In genomic region chr1:1304331-1305299, GRCh38 we compare ENCODE assay signal across 2 cellular contexts.
TF ChIP-seq lines count a peak whose summit lies in the region.

No MANE protein-coding gene starts in this region.

TF ChIP-seq in K562, 482 proteins besides CTCF, POLR2A, EP300 and RAD21 (continues in another document):
- TF ChIP-seq ZNF79 (CRISPR knock-in tag; IDR thresholded peaks at IDR 0.05; ENCODE audit: low read depth): no peak
- no peak for TF ChIP-seq CLOCK (CRISPR knock-in tag; IDR thresholded peaks at IDR 0.05; ENCODE audit: borderline replicate concordance)
- TF ChIP-seq ZNF785 (CRISPR knock-in tag; IDR thresholded peaks at IDR 0.05): no peak
- TF ChIP-seq ZNF197 (CRISPR knock-in tag; IDR thresholded peaks at IDR 0.05; ENCODE audit: low read depth): no peak
- peak; percentile 60 for TF ChIP-seq MYC (IDR thresholded peaks at IDR 0.05; ENCODE audit: low read depth, low read length)
- TF ChIP-seq MYC (CRISPR knock-in tag; IDR thresholded peaks at IDR 0.05; ENCODE audit: borderline replicate concordance, low read depth): no peak
- no peak for TF ChIP-seq AFF4 (CRISPR knock-in tag; IDR thresholded peaks at IDR 0.05)
- TF ChIP-seq OTX1 (CRISPR knock-in tag; IDR thresholded peaks at IDR 0.05): no peak
- no peak for TF ChIP-seq RBM25 (IDR thresholded peaks at IDR 0.05; ENCODE audit: low read depth, low read length, severe bottlenecking)
- TF ChIP-seq CXXC5 (CRISPR knock-in tag; IDR thresholded peaks at IDR 0.05): peak; percentile 61
- no peak for TF ChIP-seq BCOR (IDR thresholded peaks at IDR 0.05)
- TF ChIP-seq NR2F6 (CRISPR knock-in tag; IDR thresholded peaks at IDR 0.05): no peak
- TF ChIP-seq MAX (CRISPR knock-in tag; IDR thresholded peaks at IDR 0.05): peak; percentile 68
- no peak for TF ChIP-seq MLX (CRISPR knock-in tag; conservative IDR thresholded peaks at IDR 0.05)
- peak; percentile 64; the same call in 1 of the 2 replicates for TF ChIP-seq SMAD4 (CRISPR knock-in tag; conservative IDR thresholded peaks at IDR 0.05)
- 0 out of 2 replicates have a peak, but pooled peaks have one; percentile 26 for TF ChIP-seq RB1 (IDR thresholded peaks at IDR 0.05; ENCODE audit: low read depth)
- TF ChIP-seq SREBF2 (CRISPR knock-in tag; IDR thresholded peaks at IDR 0.05): no peak
- TF ChIP-seq NFYB (IDR thresholded peaks at IDR 0.05; ENCODE audit: extremely low read depth, insufficient read length): no peak
- no peak for TF ChIP-seq HDGF (IDR thresholded peaks at IDR 0.05)

TF ChIP-seq in GM12891, 5 proteins besides CTCF, POLR2A, EP300 and RAD21:
- TF ChIP-seq PAX5 (IDR thresholded peaks at IDR 0.05; ENCODE audit: insufficient read depth, low read length, severe bottlenecking): no peak
- no peak for TF ChIP-seq TAF1 (IDR thresholded peaks at IDR 0.05; ENCODE audit: low read depth, low read length)
